Comparison of ENCODE assay signal across 14 cellular contexts in the genomic region with DNA sequence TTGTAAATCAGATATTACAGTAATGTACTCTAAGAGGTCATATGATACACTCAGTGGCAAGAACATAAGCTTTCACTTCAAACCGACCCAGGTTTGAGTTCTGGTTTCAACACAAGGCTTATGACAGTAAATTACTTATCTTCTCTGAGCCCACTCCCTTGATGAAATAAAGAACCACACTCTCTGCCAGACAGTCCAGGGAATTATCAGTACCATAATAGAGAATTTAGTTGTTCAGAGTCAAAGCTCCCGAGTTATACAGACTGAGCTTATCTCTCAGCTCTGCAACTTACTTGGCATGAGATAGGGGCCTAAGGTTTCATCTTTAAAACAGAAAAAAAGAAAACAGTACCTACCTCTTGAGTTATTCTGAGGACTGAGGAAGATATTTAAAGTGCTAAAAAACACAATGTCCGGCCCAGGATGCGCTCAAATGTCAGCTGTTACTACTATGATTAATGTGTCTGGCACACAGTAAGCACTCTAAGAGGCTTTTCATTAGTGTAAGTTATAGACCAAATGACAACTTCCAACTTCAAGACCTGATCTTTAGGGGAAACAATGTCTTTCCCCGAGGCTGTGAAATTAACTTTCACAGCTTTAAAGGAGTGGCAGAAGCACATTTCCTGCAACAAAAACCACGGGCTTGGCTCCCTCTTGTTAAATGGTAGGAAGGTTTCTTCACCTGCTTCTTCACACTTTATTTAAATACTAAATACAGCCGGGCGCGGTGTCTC. TPM values are rescaled to one million over a fixed set of nuclear protein-coding genes. Genes with fewer than 3 reads are reported as not detected.
DNase-seq lines count a peak whose midpoint lies in the region; ATAC-seq, FAIRE-seq and TF ChIP-seq lines count a peak whose summit lies in the region.
"Had no signal": no experiment of that assay in that cellular context is flagged by ENCODE, and none has a peak within 500 bp of the region (broad histone marks: within the 10 kb centered on the region; RNA-seq: fewer than 3 reads in every experiment).

No MANE protein-coding gene starts in this region.

- TF ChIP-seq RAD21 in HCT116 (IDR thresholded peaks at IDR 0.05; ENCODE audit: low read depth) = no peak
- TF ChIP-seq RAD21 in K562 (CRISPR knock-in tag; conservative IDR thresholded peaks at IDR 0.05 in 1 of 2, IDR thresholded peaks at IDR 0.05 in 1 of 2) = no peak

- no peak for TF ChIP-seq POLR2A in HCT116 (IDR thresholded peaks at IDR 0.05; ENCODE audit: borderline replicate concordance, extremely low read depth, insufficient read depth, insufficient read length)
- TF ChIP-seq POLR2A in K562 (conservative IDR thresholded peaks at IDR 0.05) = no peak
- no peak for TF ChIP-seq POLR2A in breast epithelium (IDR thresholded peaks at IDR 0.05)

- no peak overlapping the region for H3K4me2 ChIP-seq in HCT116 (ENCODE audit: low read length)
- peak overlapping the region; percentile 33; the same call in 1 of the 2 replicates for H3K4me2 ChIP-seq in K562 (ENCODE audit: insufficient read depth, low read length)
- H3K4me2 ChIP-seq: BLaER1 treated with 17β-estradiol and CSF1 and Interleukin-3, amounts not matched to agents 10 nM and 100 nM; neural progenitor cell had no signal

- RAD21 ChIA-PET in HCT116 (lab: Charles Lee; ENCODE audit: low non-redundant PET in 1 of 2, low total read pairs in 2 of 2, uncharacterized antibody in 2 of 2, unreplicated experiment in 2 of 2) = no interaction called here

- H3K4me3 ChIP-seq in ACC112 (ENCODE audit: low read depth, low read length) (0 out of 2 replicates have a peak overlapping the region, but pooled peaks have one; percentile 19), HCT116 (replicated peaks in 1 of 2; ENCODE audit: low read depth in 1 of 2, low read length in 2 of 2) (no peak overlapping the region), K562 (no peak overlapping the region), breast epithelium (no peak overlapping the region)
- H3K4me3 ChIP-seq: BLaER1 treated with 17β-estradiol and CSF1 and Interleukin-3, amounts not matched to agents 10 nM and 100 nM; neural progenitor cell had no signal

- no TSS peak for BruUV-seq in HCT116 (replicated peaks; lab: Mats Ljungman, UMichigan)
- no TSS peak for BruUV-seq in K562 (replicated peaks; lab: Mats Ljungman, UMichigan)

- H3K27me3 ChIP-seq in ACC112 (ENCODE audit: insufficient read depth, low read length) (no peaks in the 10 kb centered on the region), HCT116 (ENCODE audit: insufficient read depth, low read length) (no peaks in the 10 kb centered on the region), K562 (ENCODE audit: control insufficient read depth in 2 of 2, insufficient read depth in 2 of 2, low read length in 2 of 2) (no peaks in the 10 kb centered on the region), breast epithelium (no peaks in the 10 kb centered on the region)
- H3K27me3 ChIP-seq: BLaER1 treated with 17β-estradiol and CSF1 and Interleukin-3, amounts not matched to agents 10 nM and 100 nM; neural progenitor cell had no signal

- no peak for TF ChIP-seq EP300 in K562 (IDR thresholded peaks at IDR 0.05; ENCODE audit: low read length)

- H3K4me1 ChIP-seq in ACC112 (ENCODE audit: control insufficient read depth, insufficient read depth, low read length, unreplicated experiment) (peaks cover 12% of the 10 kb centered on the region), HCT116 (ENCODE audit: control insufficient read depth in 1 of 2, insufficient read depth in 2 of 2, low read length in 2 of 2) (peaks cover 63 to 80% of the 10 kb centered on the region in 2 experiments), K562 (replicated peaks in 1 of 2; ENCODE audit: control insufficient read depth in 2 of 2, insufficient read depth in 2 of 2, low read length in 2 of 2) (peaks cover 0 to 11% of the 10 kb centered on the region in 2 experiments; a peak in 2 of 5 replicates), breast epithelium (peaks cover 0 to 7% of the 10 kb centered on the region in 2 donors)
- H3K4me1 ChIP-seq: BLaER1 treated with 17β-estradiol and CSF1 and Interleukin-3, amounts not matched to agents 10 nM and 100 nM had no signal

- POLR2A ChIA-PET in HCT116 (lab: Charles Lee) (no interaction called here), K562 (lab: Yijun Ruan, JAX) (interaction anchor here (1.0 to 3.3 kb wide), 10 partner anchors 10 to 44 kb away, joined by 3 to 20 read pairs (median 4); no protein-coding TSS in a partner anchor)

- no peaks in the 10 kb centered on the region for H3K9me2 ChIP-seq in HCT116 (ENCODE audit: insufficient read depth)

- H3K9me3 ChIP-seq in HCT116 (ENCODE audit: control insufficient read depth in 1 of 2, insufficient read depth in 1 of 2, low read depth in 1 of 2, low read length in 2 of 2) (no peaks in the 10 kb centered on the region), K562 (replicated peaks; ENCODE audit: control insufficient read depth, insufficient read depth, low read depth, low read length) (no peaks in the 10 kb centered on the region), breast epithelium (no peaks in the 10 kb centered on the region)
- H3K9me3 ChIP-seq: BLaER1 treated with 17β-estradiol and CSF1 and Interleukin-3, amounts not matched to agents 10 nM and 100 nM had no signal

- DNase-seq in HCT116 (ENCODE audit: low read depth, low spot score) (no peak), K562 (ENCODE audit: extremely low read depth in 1 of 4, low spot score in 3 of 4) (peak in 1 of 4 experiments; percentile 33), left kidney (ENCODE audit: low read depth, low spot score) (peak; percentile 58), DMS53 (lab: John Stamatoyannopoulos, UW) (no peak), breast epithelium (ENCODE audit: low spot score in 2 of 2) (no peak)
- DNase-seq: NCI-H1930; stimulated activated CD4-positive, alpha-beta T cell treated with anti-CD3 and anti-CD28 coated beads, Interleukin-15, amount 100 ng/mL, for 24 hours had no signal

- H2AFZ ChIP-seq in ACC112 (ENCODE audit: low read length, unreplicated experiment) (no peak overlapping the region), HCT116 (ENCODE audit: low read depth, low read length, poor library complexity, severe bottlenecking) (no peak overlapping the region), K562 (ENCODE audit: low read depth, low read length) (0 out of 2 replicates have a peak overlapping the region, but pooled peaks have one; percentile 14)
- H2AFZ ChIP-seq: neural progenitor cell had no signal

- H3K9me1 ChIP-seq in K562 (ENCODE audit: control insufficient read depth, insufficient read depth, low read length) = no peaks in the 10 kb centered on the region

- CTCF ChIA-PET in HCT116 (lab: Charles Lee) (interaction anchor here (0.9 kb wide), 1 partner anchor 9 kb away, joined by 4 read pairs; no protein-coding TSS in a partner anchor), K562 (lab: Yijun Ruan, JAX; ENCODE audit: low intra/inter-chr PET ratio) (no interaction called here)

- intact Hi-C loops in HCT116 (cut with micrococcal nuclease) (no loop called here), K562 (cut with micrococcal nuclease) (no loop called here), breast epithelium (cut with DNase I; ENCODE audit: low total_unique reads) (no loop called here)

- no peak for FAIRE-seq in K562 (lab: Jason Lieb, UNC)
- FAIRE-seq: bronchial epithelial cell had no signal

- H4K20me1 ChIP-seq in HCT116 (ENCODE audit: insufficient read depth) (no peaks in the 10 kb centered on the region), K562 (replicated peaks; ENCODE audit: control insufficient read depth, insufficient read depth, low read length) (no peaks in the 10 kb centered on the region)

- H3K79me2 ChIP-seq in ACC112 (ENCODE audit: control insufficient read depth, insufficient read depth, low read length, unreplicated experiment) (peaks cover 54% of the 10 kb centered on the region), HCT116 (ENCODE audit: insufficient read depth, low read length) (peaks cover 93% of the 10 kb centered on the region), K562 (ENCODE audit: control insufficient read depth, insufficient read depth, low read length) (no peaks in the 10 kb centered on the region)

- H3K36me3 ChIP-seq in ACC112 (ENCODE audit: insufficient read depth, low read length) (peaks cover 7% of the 10 kb centered on the region; the same call in 1 of the 2 replicates), HCT116 (ENCODE audit: control insufficient read depth in 1 of 2, insufficient read depth in 2 of 2, low read length in 2 of 2) (0 out of 4 replicates have a peak, but pooled peaks cover 0 to 5% of the 10 kb centered on the region in 2 experiments), K562 (ENCODE audit: control insufficient read depth, insufficient read depth, low read length) (no peaks in the 10 kb centered on the region), breast epithelium (no peaks in the 10 kb centered on the region)

- TF ChIP-seq CTCF in HCT116 (IDR thresholded peaks at IDR 0.05 in 2 of 3, conservative IDR thresholded peaks at IDR 0.05 in 1 of 3; ENCODE audit: borderline replicate concordance in 1 of 3, insufficient read depth in 1 of 3, low read depth in 2 of 3, low read length in 2 of 3) (no peak), K562 (IDR thresholded peaks at IDR 0.05 in 2 of 3, conservative IDR thresholded peaks at IDR 0.05 in 1 of 3; ENCODE audit: insufficient read depth in 2 of 3, low read depth in 1 of 3, low read length in 3 of 3) (no peak), breast epithelium (IDR thresholded peaks at IDR 0.05) (no peak)

- in situ Hi-C loops in K562 (cut with MboI) = no loop called here

- no peak for ATAC-seq in HCT116
- peak; percentile 45 for ATAC-seq in K562
- ATAC-seq in HG03378 (IDR thresholded peaks at IDR 0.05; ENCODE audit: unreplicated experiment) = no peak
- ATAC-seq in HG03045 (IDR thresholded peaks at IDR 0.05; ENCODE audit: unreplicated experiment) = no peak
- ATAC-seq: stimulated activated memory B cell treated with anti-CD40 and anti-IgM and Interleukin-4, amounts not matched to agents 10 μg/mL and 1 μg/mL and 100 μg/mL, for 72 hours had no signal

- H3K9ac ChIP-seq in HCT116 (ENCODE audit: low read length) = no peak overlapping the region
- H3K9ac ChIP-seq in K562 (ENCODE audit: insufficient read depth in 1 of 2, low read depth in 2 of 2, low read length in 2 of 2) = no peak overlapping the region
- H3K9ac ChIP-seq: BLaER1 treated with 17β-estradiol and CSF1 and Interleukin-3, amounts not matched to agents 10 nM and 100 nM; neural progenitor cell had no signal

- WGBS in K562 (ENCODE audit: insufficient coverage, low coverage, missing lambda C conversion rate) = 38% methylated on average over 9 of the region's 9 CpGs

- H3K27ac ChIP-seq in ACC112 (ENCODE audit: low read depth, low read length) (no peak overlapping the region), HCT116 (ENCODE audit: low read depth, low read length) (peak overlapping the region; percentile 36; the same call in 1 of the 2 replicates), K562 (ENCODE audit: extremely low read depth, low read depth, low read length) (no peak overlapping the region), breast epithelium (peak overlapping the region in 1 of 2 donors; percentile 29)
- H3K27ac ChIP-seq: BLaER1 treated with 17β-estradiol and CSF1 and Interleukin-3, amounts not matched to agents 10 nM and 100 nM; neural progenitor cell had no signal

RNA-seq across cellular contexts. Expression of a gene that starts 38.1 kb away (rescaled TPM):
- total RNA-seq in HCT116 (2021; ENCODE audit: unreplicated experiment) = 117 TPM
- 52.7 and 54.2 TPM in 2 replicates for polyA plus RNA-seq in HCT116 (2012)
- total RNA-seq in K562 (2011; cell fraction: chromatin; rRNA removed; ENCODE audit: low replicate concordance) = 23.3 and 70.3 TPM in 2 replicates
- total RNA-seq in K562 (2011; cell fraction: nucleolus; rRNA removed) = 13.7 and 16.4 TPM in 2 replicates
- total RNA-seq in K562 (2011; cell fraction: nucleoplasm; rRNA removed) = 40.1 and 56.7 TPM in 2 replicates
- total RNA-seq in K562 (2014; rRNA removed) = 11.2 and 13.1 TPM in 2 replicates
- total RNA-seq in K562 (2014; rRNA removed; fragmentation: Illumina TruSeq; extraction: Trizol) = 15.6 and 16.5 TPM in 2 replicates
- 10.3 and 13.3 TPM in 2 replicates for total RNA-seq in K562 (2015; rRNA removed; fragmentation: Illumina TruSeq; extraction: Trizol)
- 16.0 and 17.4 TPM in 2 replicates for total RNA-seq in K562 (2021)
- 29.9 and 33.0 TPM in 2 replicates for polyA plus RNA-seq in K562 (2011; rRNA removed)
- polyA plus RNA-seq in K562 (2011; cell fraction: cytosol; rRNA removed) = 6.9 and 18.2 TPM in 2 replicates
- 16.9 and 27.8 TPM in 2 replicates for polyA plus RNA-seq in K562 (2011; cell fraction: nucleus; rRNA removed)
- polyA plus RNA-seq in K562 (2012) = 17.7 and 29.7 TPM in 2 replicates
- 16.1 and 28.2 TPM in 2 replicates for polyA plus RNA-seq in K562 (2014; fragmentation: Illumina TruSeq; extraction: Trizol)
- polyA plus RNA-seq in K562 (2014; fragmentation: Nextera tagmentation; extraction: Ambion mirVana) = 1 to 10 TPM; 6.3 to 6.9 TPM
- 12.3 and 13.3 TPM in 2 replicates for polyA plus RNA-seq in K562 (2014; rRNA removed)
- 20.2 and 30.7 TPM in 2 replicates for polyA minus RNA-seq in K562 (2011; rRNA and poly(A)+ RNA removed)
- 13.4 and 13.8 TPM in 2 replicates for polyA minus RNA-seq in K562 (2011; cell fraction: cytosol; rRNA and poly(A)+ RNA removed)
- polyA minus RNA-seq in K562 (2011; cell fraction: nucleus; rRNA and poly(A)+ RNA removed) = 7.0 and 16.1 TPM in 2 replicates
- total RNA-seq in breast epithelium = 100 to 1,000 TPM in 2 of 3 donors, 10 to 100 TPM in 1; 81.8 to 124 (median 114) TPM
